ENCODE assay signal across 8 cellular contexts in genomic region chr16:31696968-31697743, GRCh38.
DNase-seq lines count a peak whose midpoint lies in the region; ATAC-seq and TF ChIP-seq lines count a peak whose summit lies in the region.

No MANE protein-coding gene starts in this region.

- no peak for ATAC-seq in GM21825 (IDR thresholded peaks at IDR 0.05; ENCODE audit: unreplicated experiment)

- H3K4me3 ChIP-seq in GM06990 (replicated peaks; ENCODE audit: low read depth, low read length), result no peak overlapping the region
- H3K4me3 ChIP-seq in MG63, result no peak overlapping the region

- peak; percentile 55 for TF ChIP-seq CTCF in GM06990 (IDR thresholded peaks at IDR 0.05; ENCODE audit: insufficient read depth, low read length, poor library complexity, severe bottlenecking)
- peak; percentile 78 for TF ChIP-seq CTCF in chondrocyte (IDR thresholded peaks at IDR 0.05)
- peak; percentile 54 for TF ChIP-seq CTCF in osteocyte (IDR thresholded peaks at IDR 0.05)

- H3K36me3 Mint-ChIP-seq in chondrocyte (ENCODE audit: low read depth) (no peaks in the 10 kb centered on the region), osteocyte (ENCODE audit: unreplicated experiment) (no peaks in the 10 kb centered on the region)

- no peaks in the 10 kb centered on the region for H3K9me3 ChIP-seq in MG63

- H3K4me1 Mint-ChIP-seq in chondrocyte (ENCODE audit: low read depth) (peaks cover 10% of the 10 kb centered on the region), osteocyte (ENCODE audit: unreplicated experiment) (peaks cover 10% of the 10 kb centered on the region)

- DNase-seq in ACHN (peak; percentile 74), GM06990 (ENCODE audit: extremely low read depth, insufficient read length) (no peak), NCI-H345 treated with DMSO at 0.1 percent for 48 hours (lab: John Stamatoyannopoulos, UW; ENCODE audit: unreplicated experiment) (peak; percentile 36), chondrocyte (ENCODE audit: low spot score) (no peak), osteocyte (ENCODE audit: extremely low spot score, unreplicated experiment) (peak; percentile 44), cerebellar nuclear complex (lab: John Stamatoyannopoulos, UW) (no peak), MG63 (no peak)

- in situ Hi-C loops in ACHN (cut with HindIII; ENCODE audit: low pct_ligation_motif_present, low pct_unique_long_range_greater_than_20kb, low sequenced_read_pairs), result no loop called here

- no peak overlapping the region for H3K27ac Mint-ChIP-seq in chondrocyte (ENCODE audit: unreplicated experiment)
- no peak overlapping the region for H3K27ac Mint-ChIP-seq in osteocyte (ENCODE audit: unreplicated experiment)

- H3K27me3 ChIP-seq in GM06990 (replicated peaks; ENCODE audit: control insufficient read depth, insufficient read depth, low read length), result no peaks in the 10 kb centered on the region
- H3K27me3 ChIP-seq in MG63, result no peaks in the 10 kb centered on the region

- peaks cover 13% of the 10 kb centered on the region for H3K27me3 Mint-ChIP-seq in chondrocyte (ENCODE audit: low read depth)
- peaks cover 18% of the 10 kb centered on the region for H3K27me3 Mint-ChIP-seq in osteocyte (ENCODE audit: unreplicated experiment)

- H3K36me3 ChIP-seq in GM06990 (ENCODE audit: control insufficient read depth, insufficient read depth, low read length) (no peaks in the 10 kb centered on the region; the same call in 1 of the 2 replicates), MG63 (no peaks in the 10 kb centered on the region)

- no peak overlapping the region for H3K4me3 Mint-ChIP-seq in chondrocyte (ENCODE audit: unreplicated experiment)
- no peak overlapping the region for H3K4me3 Mint-ChIP-seq in osteocyte (ENCODE audit: unreplicated experiment)

- H3K9me3 Mint-ChIP-seq in chondrocyte (ENCODE audit: low read depth) (no peaks in the 10 kb centered on the region), osteocyte (ENCODE audit: unreplicated experiment) (no peaks in the 10 kb centered on the region)

Comparison
In these comparisons a context has a peak if more than half of its experiments do, and no peak if none do; other contexts are left out.
1. DNase-seq: peak in ACHN (single experiment), NCI-H345 treated with DMSO at 0.1 percent for 48 hours (single experiment) and osteocyte (single experiment); none in GM06990 (single experiment), chondrocyte (single experiment), cerebellar nuclear complex (0 of 2) and MG63 (single experiment).
2. Peak in every context shown above with its lines, with median percentiles within 50 percentile points of each other: CTCF ChIP-seq.